In genomic region chr6:139496654-139497343, GRCh38 we compare ENCODE assay signal across 2 cellular contexts.
TF ChIP-seq lines count a peak whose summit lies in the region.

No MANE protein-coding gene starts in this region.

TF ChIP-seq in K562, 482 proteins besides CTCF, POLR2A, EP300 and RAD21 (continued from another document):
- TF ChIP-seq NFATC3 (IDR thresholded peaks at IDR 0.05): peak; percentile 29; the same call in 1 of the 2 replicates
- peak; percentile 46 for TF ChIP-seq DACH1 (IDR thresholded peaks at IDR 0.05; ENCODE audit: partially characterized antibody)
- TF ChIP-seq KAT8 (IDR thresholded peaks at IDR 0.05; ENCODE audit: low read depth): no peak
- TF ChIP-seq TAF9B (IDR thresholded peaks at IDR 0.05; ENCODE audit: partially characterized antibody): no peak
- TF ChIP-seq GATAD2A (IDR thresholded peaks at IDR 0.05): no peak
- TF ChIP-seq ZNF76 (CRISPR knock-in tag; IDR thresholded peaks at IDR 0.05; ENCODE audit: borderline replicate concordance): no peak
- 0 out of 2 replicates have a peak, but pooled peaks have one; percentile 41 for TF ChIP-seq ZNF589 (CRISPR knock-in tag; IDR thresholded peaks at IDR 0.05; ENCODE audit: low read depth)
- TF ChIP-seq, protein P1, sequence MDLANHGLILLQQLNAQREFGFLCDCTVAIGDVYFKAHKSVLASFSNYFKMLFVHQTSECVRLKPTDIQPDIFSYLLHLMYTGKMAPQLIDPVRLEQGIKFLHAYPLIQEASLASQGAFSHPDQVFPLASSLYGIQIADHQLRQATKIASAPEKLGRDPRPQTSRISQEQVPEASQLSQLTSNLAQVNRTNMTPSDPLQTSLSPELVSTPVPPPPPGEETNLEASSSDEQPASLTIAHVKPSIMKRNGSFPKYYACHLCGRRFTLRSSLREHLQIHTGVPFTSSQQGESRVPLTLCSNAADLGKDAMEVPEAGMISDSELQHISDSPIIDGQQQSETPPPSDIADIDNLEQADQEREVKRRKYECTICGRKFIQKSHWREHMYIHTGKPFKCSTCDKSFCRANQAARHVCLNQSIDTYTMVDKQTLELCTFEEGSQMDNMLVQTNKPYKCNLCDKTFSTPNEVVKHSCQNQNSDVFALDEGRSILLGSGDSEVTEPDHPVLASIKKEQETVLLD (IDR thresholded peaks at IDR 0.05): no peak

TF ChIP-seq in HepG2, 621 proteins besides CTCF, POLR2A, EP300 and RAD21 (continued from another document):
- peak; percentile 20; the same call in 1 of the 2 replicates for TF ChIP-seq ARID5B (CRISPR knock-in tag; IDR thresholded peaks at IDR 0.05)
- TF ChIP-seq CENPX (CRISPR knock-in tag; IDR thresholded peaks at IDR 0.05): no peak
- TF ChIP-seq IKZF4 (CRISPR knock-in tag; IDR thresholded peaks at IDR 0.05; ENCODE audit: borderline replicate concordance, low read depth, not compliant biosample characterization): no peak
- TF ChIP-seq CEBPB (IDR thresholded peaks at IDR 0.05; ENCODE audit: borderline replicate concordance, low read depth, low read length): peak; percentile 3; the same call in 1 of the 2 replicates
- no peak for TF ChIP-seq ZBTB40 (IDR thresholded peaks at IDR 0.05)
- TF ChIP-seq ZBTB40 (CRISPR knock-in tag; IDR thresholded peaks at IDR 0.05): no peak
- no peak for TF ChIP-seq GTF2F1 (IDR thresholded peaks at IDR 0.05; ENCODE audit: low read length)
- TF ChIP-seq TFDP2 (CRISPR knock-in tag; IDR thresholded peaks at IDR 0.05): no peak
TF ChIP-seq in HepG2: peak in this region for 8.
